Comparison of ENCODE assay signal across 15 cellular contexts in the genomic region with DNA sequence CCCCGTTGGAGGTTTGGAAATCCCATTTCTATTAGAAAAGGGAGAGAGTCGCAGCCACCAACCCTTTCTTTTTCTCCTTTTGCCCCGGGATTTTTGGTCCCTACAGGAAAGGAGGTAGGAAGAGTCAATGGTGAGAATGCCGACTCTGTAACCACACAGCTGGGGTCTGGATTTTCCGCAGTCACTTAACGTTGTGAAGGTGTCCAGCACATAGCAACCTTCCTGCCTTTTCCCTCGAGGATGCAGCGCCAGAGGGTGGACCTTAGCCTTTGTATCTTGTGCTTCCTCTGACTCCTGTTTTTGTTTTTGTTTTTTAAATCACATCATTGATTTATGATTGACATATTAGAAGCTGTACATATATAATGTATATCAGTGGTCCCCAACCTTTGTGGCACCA. TPM values are rescaled to one million over a fixed set of nuclear protein-coding genes. Genes with fewer than 3 reads are reported as not detected.
DNase-seq lines count a peak whose midpoint lies in the region; ATAC-seq and TF ChIP-seq lines count a peak whose summit lies in the region.
"Had no signal": no experiment of that assay in that cellular context is flagged by ENCODE, and none has a peak within 500 bp of the region (broad histone marks: within the 10 kb centered on the region; RNA-seq: fewer than 3 reads in every experiment).

No MANE protein-coding gene starts in this region.

- H3K9ac ChIP-seq in endodermal cell (ENCODE audit: extremely low read depth, low read length, poor library complexity, severe bottlenecking), result no peak overlapping the region
- H3K9ac ChIP-seq in subcutaneous abdominal adipose tissue (ENCODE audit: low read length in 5 of 5), result no peak overlapping the region

- H3K27me3 ChIP-seq in left ventricle myocardium inferior (ENCODE audit: low read depth) (peaks cover 33% of the 10 kb centered on the region), SJCRH30 (no peaks in the 10 kb centered on the region), endodermal cell (ENCODE audit: control insufficient read depth, insufficient read depth, low read length, poor library complexity, severe bottlenecking) (peaks cover 19% of the 10 kb centered on the region), subcutaneous abdominal adipose tissue (ENCODE audit: control insufficient read depth in 5 of 5, insufficient read depth in 4 of 5, low read length in 5 of 5) (no peaks in the 10 kb centered on the region)

- peak overlapping the region; percentile 42 for H3K4me3 Mint-ChIP-seq in endodermal cell
- H3K4me3 Mint-ChIP-seq in stimulated activated naive CD8-positive, alpha-beta T cell treated with anti-CD3 and anti-CD28 coated beads, Interleukin-15, amount 100 ng/mL, for 72 hours, result no peak overlapping the region

- H3K4me1 ChIP-seq in left ventricle myocardium inferior (peaks cover 25% of the 10 kb centered on the region), SJCRH30 (no peaks in the 10 kb centered on the region), endodermal cell (ENCODE audit: control insufficient read depth, insufficient read depth, low read length) (peaks cover 8% of the 10 kb centered on the region), subcutaneous abdominal adipose tissue (ENCODE audit: control insufficient read depth in 5 of 5, insufficient read depth in 5 of 5, low read length in 5 of 5) (peaks cover 0 to 17% (median 8%) of the 10 kb centered on the region in 5 donors)

- no peak overlapping the region for H3K27ac Mint-ChIP-seq in endodermal cell
- H3K27ac Mint-ChIP-seq in stimulated activated naive CD8-positive, alpha-beta T cell treated with anti-CD3 and anti-CD28 coated beads, Interleukin-15, amount 100 ng/mL, for 72 hours, result no peak overlapping the region

- intact Hi-C loops in left ventricle myocardium inferior (cut with micrococcal nuclease), result no loop called here
- intact Hi-C loops in cardiac septum (cut with DNase I), result no loop called here

- H3K36me3 ChIP-seq in left ventricle myocardium inferior (no peaks in the 10 kb centered on the region), SJCRH30 (no peaks in the 10 kb centered on the region), endodermal cell (ENCODE audit: control insufficient read depth, insufficient read depth, low read length) (no peaks in the 10 kb centered on the region), subcutaneous abdominal adipose tissue (ENCODE audit: control insufficient read depth in 5 of 5, insufficient read depth in 5 of 5, low read length in 5 of 5) (no peaks in the 10 kb centered on the region)

- no peak for DNase-seq in left ventricle myocardium inferior
- no peak for DNase-seq in cardiac septum (ENCODE audit: low spot score)
- no peak for DNase-seq in SJCRH30
- no peak for DNase-seq in endodermal cell
- DNase-seq in T-helper 1 cell, result no peak
- no peak for DNase-seq in stimulated activated naive CD8-positive, alpha-beta T cell treated with anti-CD3 and anti-CD28 coated beads, Interleukin-15, amount 100 ng/mL, for 72 hours
- DNase-seq in superior temporal gyrus (ENCODE audit: extremely low spot score), result no peak
- DNase-seq: DND-41, NCI-H1417 treated with DMSO at 0.1 percent for 48 hours, NCI-H1930, NCI-H2171 treated with DMSO at 0.1 percent for 48 hours, NCI-H774, RPMI8226 had no signal

- no peaks in the 10 kb centered on the region for H3K36me3 Mint-ChIP-seq in endodermal cell (ENCODE audit: low read depth)

- TF ChIP-seq CTCF in left ventricle myocardium inferior (IDR thresholded peaks at IDR 0.05; ENCODE audit: borderline replicate concordance) (no peak), endodermal cell (conservative IDR thresholded peaks at IDR 0.05) (no peak)

- peaks cover 11% of the 10 kb centered on the region for H3K9me3 Mint-ChIP-seq in endodermal cell
- H3K9me3 Mint-ChIP-seq in stimulated activated naive CD8-positive, alpha-beta T cell treated with anti-CD3 and anti-CD28 coated beads, Interleukin-15, amount 100 ng/mL, for 72 hours, result peaks cover 0 to 7% of the 10 kb centered on the region in 2 donors

- H3K27me3 Mint-ChIP-seq in endodermal cell (ENCODE audit: insufficient read depth), result peaks cover 44% of the 10 kb centered on the region
- peaks cover 50% of the 10 kb centered on the region for H3K27me3 Mint-ChIP-seq in stimulated activated naive CD8-positive, alpha-beta T cell treated with anti-CD3 and anti-CD28 coated beads, Interleukin-15, amount 100 ng/mL, for 72 hours

- peaks cover 28% of the 10 kb centered on the region for H3K4me1 Mint-ChIP-seq in endodermal cell
- peaks cover 5% of the 10 kb centered on the region for H3K4me1 Mint-ChIP-seq in stimulated activated naive CD8-positive, alpha-beta T cell treated with anti-CD3 and anti-CD28 coated beads, Interleukin-15, amount 100 ng/mL, for 72 hours

- H3K9me3 ChIP-seq in left ventricle myocardium inferior (replicated peaks) (no peaks in the 10 kb centered on the region), SJCRH30 (replicated peaks) (no peaks in the 10 kb centered on the region), endodermal cell (ENCODE audit: control insufficient read depth, low read length) (peaks cover 12% of the 10 kb centered on the region), subcutaneous abdominal adipose tissue (ENCODE audit: control insufficient read depth in 5 of 5, low read length in 5 of 5) (no peaks in the 10 kb centered on the region)

- H3K27ac ChIP-seq in left ventricle myocardium inferior (replicated peaks) (no peak overlapping the region), SJCRH30 (no peak overlapping the region), endodermal cell (ENCODE audit: low read depth, low read length) (no peak overlapping the region), subcutaneous abdominal adipose tissue (ENCODE audit: low read depth, low read length) (no peak overlapping the region)

- ATAC-seq in stimulated activated naive CD8-positive, alpha-beta T cell treated with anti-CD3 and anti-CD28 coated beads, Interleukin-15, amount 100 ng/mL, for 72 hours, result no peak
- ATAC-seq: HCT116 had no signal

- whole genome bisulfite sequencing in endodermal cell (ENCODE audit: insufficient coverage in 1 of 2, insufficient read length in 1 of 2), 2 experiments, result 86 to 87% methylated on average over 6 to 8 of the region's 8 CpGs

- H3K4me3 ChIP-seq in left ventricle myocardium inferior (peak overlapping the region; percentile 67), SJCRH30 (peak overlapping the region; percentile 37; the same call in 1 of the 2 replicates), endodermal cell (ENCODE audit: low read length) (peak overlapping the region; percentile 13), subcutaneous abdominal adipose tissue (ENCODE audit: low read depth in 1 of 5, low read length in 5 of 5) (peak overlapping the region in 4 of 5 donors; percentile 65 to 75 (median 70))

RNA-seq across cellular contexts. Expression of gene TLR4, which starts 41.4 kb away (rescaled TPM):
- total RNA-seq in left ventricle myocardium inferior (14.2 TPM), cardiac septum (7.5 TPM), endodermal cell (under 1 TPM in 1 of 2 donors, not detected in 1; 0.07 TPM)
- total RNA-seq in SJCRH30 (2014; rRNA removed; shearing (Covaris generic)), result 6.1 and 6.5 TPM in 2 replicates
- polyA plus RNA-seq in endodermal cell (2013, experiment 1 of 2), result 1.1 TPM
- 1.8 TPM for polyA plus RNA-seq in endodermal cell (2013, experiment 2 of 2)

Comparison
In these comparisons a context has a peak if more than half of its experiments do, and no peak if none do; other contexts are left out.
1. H3K4me3 ChIP-seq: peak in every context shown above with its lines; median percentile 70 in subcutaneous abdominal adipose tissue; 67 in left ventricle myocardium inferior; 37 in SJCRH30; 13 in endodermal cell.